ENCODE assay signal across 8 cellular contexts in genomic region chr5:174317261-174317894, GRCh38.
DNase-seq lines count a peak whose midpoint lies in the region; ATAC-seq, FAIRE-seq and TF ChIP-seq lines count a peak whose summit lies in the region.

No MANE protein-coding gene starts in this region.

- TF ChIP-seq CTCF in pancreas (IDR thresholded peaks at IDR 0.05), result peak; percentile 10 to 61 (median 46)

- H3K27me3 Mint-ChIP-seq in immature natural killer cell (ENCODE audit: low read depth in 3 of 3), result peaks cover 7 to 21% (median 9%) of the 10 kb centered on the region in 3 donors

- 15 to 18% methylated on average over 11 of the region's 11 CpGs for WGBS in pancreas, 2 donors

- H3K9me3 ChIP-seq in SK-N-MC (ENCODE audit: low read depth, low read length), result no peaks in the 10 kb centered on the region
- no peaks in the 10 kb centered on the region for H3K9me3 ChIP-seq in pancreas

- H3K4me3 Mint-ChIP-seq in immature natural killer cell, result no peak overlapping the region

- FAIRE-seq in pancreas (lab: Jason Lieb, UNC), result no peak

- peak overlapping the region; percentile 26; the same call in 1 of the 2 replicates for H3K27ac ChIP-seq in SK-N-MC
- no peak overlapping the region for H3K27ac ChIP-seq in pancreas

- H3K9ac ChIP-seq in SK-N-MC (ENCODE audit: insufficient read length), result no peak overlapping the region

- ATAC-seq in pancreas, result peak in 3 of 4 donors; percentile 86 to 93 (median 88)

- intact Hi-C loops in pancreas (cut with DNase I), result loop anchor here in 1 of 3 donors (10.0 kb wide), 1 partner anchor 703 kb away; the partner anchor contains the start of gene BOD1

- H3K4me1 Mint-ChIP-seq in immature natural killer cell, result no peaks in the 10 kb centered on the region

- no peaks in the 10 kb centered on the region for H3K9me3 Mint-ChIP-seq in immature natural killer cell

- no peaks in the 10 kb centered on the region for H3K4me1 ChIP-seq in pancreas

- no peaks in the 10 kb centered on the region for H3K36me3 Mint-ChIP-seq in immature natural killer cell

- DNase-seq in COLO829 (ENCODE audit: low spot score) (peak; percentile 45), HT-29 (ENCODE audit: low spot score) (peak; percentile 56), SK-N-MC (ENCODE audit: low read depth, low spot score) (peak; percentile 75), foreskin melanocyte (peak; percentile 33), pancreas (peak in 3 of 6 donors; percentile 36 to 65 (median 50)), GM19240 (ENCODE audit: insufficient read length, low spot score) (no peak), immature natural killer cell (no peak)
- no peak for DNase-seq in activated CD8-positive, alpha-beta memory T cell treated with anti-CD3 and anti-CD28 coated beads, Interleukin-2, amount 50 U/mL, for 4 hours

- 0 out of 2 replicates have a peak overlapping the region, but pooled peaks have one; percentile 14 for H3K4me3 ChIP-seq in SK-N-MC
- H3K4me3 ChIP-seq in pancreas, result no peak overlapping the region

- peaks cover 0 to 12% (median 0%) of the 10 kb centered on the region in 4 donors for H3K27me3 ChIP-seq in pancreas

- H3K36me3 ChIP-seq in SK-N-MC (ENCODE audit: insufficient read depth, low read length) (no peaks in the 10 kb centered on the region), pancreas (no peaks in the 10 kb centered on the region)

- no peak overlapping the region for H3K27ac Mint-ChIP-seq in immature natural killer cell

Comparison
In these comparisons a context has a peak if more than half of its experiments do, and no peak if none do; other contexts are left out.
1. DNase-seq: peak in COLO829 (single experiment), HT-29 (single experiment), SK-N-MC (single experiment) and foreskin melanocyte (single experiment); none in activated CD8-positive, alpha-beta memory T cell treated with anti-CD3 and anti-CD28 coated beads, Interleukin-2, amount 50 U/mL, for 4 hours (single experiment), GM19240 (single experiment) and immature natural killer cell (0 of 3).